ENCODE assay signal across 23 cellular contexts in genomic region chr5:1178529-1179382, GRCh38. TPM values are rescaled to one million over a fixed set of nuclear protein-coding genes. Genes with fewer than 3 reads are reported as not detected.
DNase-seq lines count a peak whose midpoint lies in the region; ATAC-seq and TF ChIP-seq lines count a peak whose summit lies in the region.
"Had no signal": no experiment of that assay in that cellular context is flagged by ENCODE, and none has a peak within 500 bp of the region (broad histone marks: within the 10 kb centered on the region; RNA-seq: fewer than 3 reads in every experiment).

No MANE protein-coding gene starts in this region.

- H2BK20ac ChIP-seq in IMR-90 (ENCODE audit: low read depth, low read length) = no peak overlapping the region

- H3K9me1 ChIP-seq in IMR-90 (ENCODE audit: insufficient read depth, low read length) = no peaks in the 10 kb centered on the region

- H3K4me1 Mint-ChIP-seq in T-helper 2 cell treated with Interferon-gamma antibody and Interleukin-4, amounts not matched to agents 5 μg/mL and 100 μg/mL, for 36 hours (ENCODE audit: low read depth) = no peaks in the 10 kb centered on the region

- no peak overlapping the region for H3K18ac ChIP-seq in IMR-90 (ENCODE audit: low read depth, low read length)

- peaks cover 4% of the 10 kb centered on the region for H3K4me1 ChIP-seq in BE2C
- no peaks in the 10 kb centered on the region for H3K4me1 ChIP-seq in IMR-90 (ENCODE audit: control insufficient read depth, insufficient read depth, low read length)
- no peaks in the 10 kb centered on the region for H3K4me1 ChIP-seq in right cardiac atrium (ENCODE audit: control insufficient read depth, insufficient read depth, low read length)
- H3K4me1 ChIP-seq in lower lobe of right lung = no peaks in the 10 kb centered on the region

- no peaks in the 10 kb centered on the region for H3K79me1 ChIP-seq in IMR-90 (ENCODE audit: low read depth in 1 of 2, low read length in 2 of 2)

- no peak overlapping the region for H3K14ac ChIP-seq in IMR-90 (replicated peaks; ENCODE audit: low read depth, low read length)

- no peak overlapping the region for H4K5ac ChIP-seq in IMR-90 (ENCODE audit: low read depth, low read length)

- no peaks in the 10 kb centered on the region for H3K9me3 Mint-ChIP-seq in T-helper 2 cell treated with Interferon-gamma antibody and Interleukin-4, amounts not matched to agents 5 μg/mL and 100 μg/mL, for 36 hours
- H3K9me3 Mint-ChIP-seq: CD4-positive, alpha-beta T cell had no signal

- H4K20me1 ChIP-seq in IMR-90 (ENCODE audit: insufficient read depth, low read length) = no peaks in the 10 kb centered on the region
- H4K20me1 ChIP-seq: BLaER1 had no signal

- no peak overlapping the region for H3K4me3 ChIP-seq in BE2C (ENCODE audit: low read depth, low read length)
- no peak overlapping the region for H3K4me3 ChIP-seq in IMR-90 (ENCODE audit: insufficient read depth, low read depth, low read length)
- no peak overlapping the region for H3K4me3 ChIP-seq in right cardiac atrium (ENCODE audit: low read length)
- no peak overlapping the region for H3K4me3 ChIP-seq in lower lobe of right lung
- H3K4me3 ChIP-seq: BLaER1, PC-9 had no signal

- no peak overlapping the region for H3K4ac ChIP-seq in IMR-90 (ENCODE audit: low read depth, low read length)

- dilution Hi-C loops in IMR-90 (cut with HindIII; ENCODE audit: low sequenced_read_pairs, unreplicated experiment) = no loop called here

- H2AFZ ChIP-seq in IMR-90 (replicated peaks; ENCODE audit: low read length, poor library complexity) = no peak overlapping the region
- H2AFZ ChIP-seq: PC-9 had no signal

- no peak overlapping the region for H3K4me3 Mint-ChIP-seq in T-helper 2 cell treated with Interferon-gamma antibody and Interleukin-4, amounts not matched to agents 5 μg/mL and 100 μg/mL, for 36 hours
- H3K4me3 Mint-ChIP-seq: CD4-positive, alpha-beta T cell had no signal

- CTCF ChIA-PET in IMR-90 (lab: Yijun Ruan, JAX) = no interaction called here

- H3K27me3 ChIP-seq in BE2C (no peaks in the 10 kb centered on the region), IMR-90 (ENCODE audit: control insufficient read depth, insufficient read depth, low read length) (peaks cover 15% of the 10 kb centered on the region; the same call in 1 of the 2 replicates), right cardiac atrium (ENCODE audit: control insufficient read depth, insufficient read depth) (no peaks in the 10 kb centered on the region), lower lobe of right lung (ENCODE audit: low read depth) (peaks cover 11% of the 10 kb centered on the region)

- DNase-seq in BE2C = peak; percentile 9
- DNase-seq in IMR-90 = no peak
- DNase-seq in right cardiac atrium = peak in 2 of 3 donors; percentile 51 to 55
- DNase-seq in lower lobe of right lung = peak; percentile 43
- DNase-seq in anterior cingulate cortex (lab: John Stamatoyannopoulos, UW) = no peak
- DNase-seq in T-helper 2 cell treated with Interferon-gamma antibody and Interleukin-4, amounts not matched to agents 5 μg/mL and 100 μg/mL, for 36 hours (ENCODE audit: low spot score) = no peak
- DNase-seq: CD4-positive, alpha-beta T cell; COR-L47; DMS79; H7; NCI-H1092 treated with DMSO at 0.1 percent for 48 hours; NCI-H1436 treated with DMSO at 0.1 percent for 48 hours; NCI-H1930; NCI-H2227 treated with DMSO at 0.1 percent for 48 hours; NCI-H510A treated with DMSO at 0.1 percent for 48 hours; NCI-H748 treated with DMSO at 0.1 percent for 48 hours; PC-9; RPMI8226 had no signal

- H3K4me2 ChIP-seq in IMR-90 (ENCODE audit: low read depth, low read length) = no peak overlapping the region
- H3K4me2 ChIP-seq: BLaER1, KMS-11, PC-9 had no signal

- H3K36me3 ChIP-seq in BE2C (no peaks in the 10 kb centered on the region), IMR-90 (ENCODE audit: control insufficient read depth, insufficient read depth, low read length) (no peaks in the 10 kb centered on the region), lower lobe of right lung (no peaks in the 10 kb centered on the region)
- H3K36me3 ChIP-seq: BLaER1 had no signal

- POLR2A ChIA-PET in IMR-90 (lab: Charles Lee; ENCODE audit: unreplicated experiment) = no interaction called here

- intact Hi-C loops in IMR-90 (cut with micrococcal nuclease) = no loop called here
- intact Hi-C loops in right cardiac atrium (cut with DNase I) = loop anchor here in 1 of 4 donors (10.0 kb wide), 1 partner anchor 254 kb away; no protein-coding TSS in a partner anchor
- intact Hi-C loops in lower lobe of right lung (cut with DNase I) = no loop called here

- no peak for TF ChIP-seq CTCF in BE2C (IDR thresholded peaks at IDR 0.05; ENCODE audit: low read depth, low read length)
- TF ChIP-seq CTCF in IMR-90 (conservative IDR thresholded peaks at IDR 0.05; ENCODE audit: low read depth, low read length) = no peak
- TF ChIP-seq CTCF in lower lobe of right lung (IDR thresholded peaks at IDR 0.05) = no peak

- in situ Hi-C loops in IMR-90 (cut with MboI; ENCODE audit: low sequenced_read_pairs) = loop anchor here (10.0 kb wide), 1 partner anchor 244 kb away; no protein-coding TSS in a partner anchor

- H3K23ac ChIP-seq in IMR-90 (ENCODE audit: low read depth, low read length) = no peak overlapping the region

- H4K91ac ChIP-seq in IMR-90 (ENCODE audit: insufficient read depth, low read depth, low read length) = no peak overlapping the region

- no peaks in the 10 kb centered on the region for H3K9me3 ChIP-seq in BE2C
- H3K9me3 ChIP-seq in IMR-90 (ENCODE audit: control insufficient read depth, insufficient read depth, low read length) = peaks cover 2% of the 10 kb centered on the region; the same call in 1 of the 2 replicates
- H3K9me3 ChIP-seq in right cardiac atrium (ENCODE audit: control insufficient read depth, low read length) = no peaks in the 10 kb centered on the region
- no peaks in the 10 kb centered on the region for H3K9me3 ChIP-seq in lower lobe of right lung
- H3K9me3 ChIP-seq: BLaER1 had no signal

- H2AK5ac ChIP-seq in IMR-90 (ENCODE audit: low read depth, low read length) = no peak overlapping the region

- H3K9ac ChIP-seq in IMR-90 (ENCODE audit: low read depth, low read length) = no peak overlapping the region
- H3K9ac ChIP-seq: BLaER1, KMS-11 had no signal

- TF ChIP-seq POLR2A in IMR-90 (IDR thresholded peaks at IDR 0.05; ENCODE audit: low read depth, low read length) = no peak

- no peaks in the 10 kb centered on the region for H3K27me3 Mint-ChIP-seq in T-helper 2 cell treated with Interferon-gamma antibody and Interleukin-4, amounts not matched to agents 5 μg/mL and 100 μg/mL, for 36 hours (ENCODE audit: low read depth)
- H3K27me3 Mint-ChIP-seq: CD4-positive, alpha-beta T cell had no signal

- H3K56ac ChIP-seq in IMR-90 (ENCODE audit: extremely low read depth, insufficient read depth, low read length) = no peak overlapping the region

- ATAC-seq in IMR-90 (ENCODE audit: low read depth) (no peak), right cardiac atrium (peak in 1 of 2 donors; percentile 38), lower lobe of right lung (no peak), GM18867 (IDR thresholded peaks at IDR 0.05; ENCODE audit: unreplicated experiment) (no peak)

- no peak overlapping the region for H3K27ac ChIP-seq in IMR-90 (ENCODE audit: insufficient read depth, low read length)
- H3K27ac ChIP-seq in right cardiac atrium (ENCODE audit: low read length) = no peak overlapping the region
- no peak overlapping the region for H3K27ac ChIP-seq in lower lobe of right lung
- H3K27ac ChIP-seq: BLaER1, HL-60, KMS-11, PC-9 had no signal

- 71% methylated on average over 12 of the region's 34 CpGs; no CpG with 5 or more reads in 1 of the 2 experiments for WGBS in IMR-90 (ENCODE audit: extremely low coverage in 2 of 2, insufficient read length in 1 of 2), 2 experiments
- WGBS in right cardiac atrium = no CpG with 5 or more reads among the region's 34 CpGs

- H2AK9ac ChIP-seq in IMR-90 (replicated peaks; ENCODE audit: low read depth, low read length, poor library complexity) = no peak overlapping the region

- TF ChIP-seq RAD21 in IMR-90 (IDR thresholded peaks at IDR 0.05; ENCODE audit: low read length) = no peak

- no peak overlapping the region for H2BK120ac ChIP-seq in IMR-90 (ENCODE audit: low read depth, low read length)

- H2BK5ac ChIP-seq in IMR-90 (ENCODE audit: low read depth, low read length, poor library complexity, severe bottlenecking) = no peak overlapping the region

- no peak overlapping the region for H3K27ac Mint-ChIP-seq in T-helper 2 cell treated with Interferon-gamma antibody and Interleukin-4, amounts not matched to agents 5 μg/mL and 100 μg/mL, for 36 hours
- H3K27ac Mint-ChIP-seq: CD4-positive, alpha-beta T cell had no signal

- no peak overlapping the region for H4K8ac ChIP-seq in IMR-90 (ENCODE audit: low read depth in 2 of 2, low read length in 2 of 2)

- no peaks in the 10 kb centered on the region for H3K36me3 Mint-ChIP-seq in T-helper 2 cell treated with Interferon-gamma antibody and Interleukin-4, amounts not matched to agents 5 μg/mL and 100 μg/mL, for 36 hours (ENCODE audit: low read depth)

- no TSS peak for BruUV-seq in IMR-90 (replicated peaks; lab: Mats Ljungman, UMichigan)

- H2BK15ac ChIP-seq in IMR-90 (ENCODE audit: low read depth, low read length) = no peak overlapping the region

TF ChIP-seq in IMR-90, 13 proteins besides CTCF, POLR2A, EP300 and RAD21:
- TF ChIP-seq MXI1 (IDR thresholded peaks at IDR 0.05; ENCODE audit: borderline replicate concordance, low read depth, low read length) (no peak), BHLHE40 (IDR thresholded peaks at IDR 0.05; ENCODE audit: low read depth, low read length) (0 out of 2 replicates have a peak, but pooled peaks have one; percentile 50)

RNA-seq across cellular contexts. Expression of gene SLC6A19, which starts 22.6 kb away (rescaled TPM):
- polyA plus RNA-seq in BE2C (2012; ENCODE audit: insufficient read depth, insufficient read length, low read depth) = 1.3 TPM
- total RNA-seq in IMR-90 (2012; rRNA removed) = not detected in 2 replicates
- polyA plus RNA-seq in IMR-90 (2012; rRNA removed) = not detected in 2 replicates
- not detected in 2 replicates for polyA plus RNA-seq in IMR-90 (2012; cell fraction: cytosol; rRNA removed)
- polyA plus RNA-seq in IMR-90 (2012; cell fraction: nucleus; rRNA removed; ENCODE audit: low replicate concordance) = 0.01 TPM in 1 of 2 replicates, not detected in the other
- total RNA-seq in right cardiac atrium = not detected
- not detected for polyA plus RNA-seq in right cardiac atrium
- total RNA-seq in lower lobe of right lung = not detected
- total RNA-seq: CD4-positive, alpha-beta T cell; HT-29; PC-9 had no signal

RNA-seq across cellular contexts. Expression of gene SLC6A18, which starts 46.4 kb away (rescaled TPM):
- not detected for polyA plus RNA-seq in BE2C (2012; ENCODE audit: insufficient read depth, insufficient read length, low read depth)
- total RNA-seq in IMR-90 (2012; rRNA removed) (not detected in 2 replicates), right cardiac atrium (not detected), lower lobe of right lung (not detected)
- polyA plus RNA-seq in IMR-90 (2012; rRNA removed) (not detected in 2 replicates), right cardiac atrium (not detected)
- not detected in 2 replicates for polyA plus RNA-seq in IMR-90 (2012; cell fraction: cytosol; rRNA removed)
- polyA plus RNA-seq in IMR-90 (2012; cell fraction: nucleus; rRNA removed; ENCODE audit: low replicate concordance) = not detected in 2 replicates
- total RNA-seq: CD4-positive, alpha-beta T cell; H7; HT-29; PC-9 had no signal

Comparison
In these comparisons a context has a peak if more than half of its experiments do, and no peak if none do; other contexts are left out.
1. DNase-seq: peak in BE2C (single experiment), right cardiac atrium (2 of 3) and lower lobe of right lung (single experiment); none in IMR-90 (single experiment), anterior cingulate cortex (0 of 58) and T-helper 2 cell treated with Interferon-gamma antibody and Interleukin-4, amounts not matched to agents 5 μg/mL and 100 μg/mL, for 36 hours (single experiment).